In the genomic region with DNA sequence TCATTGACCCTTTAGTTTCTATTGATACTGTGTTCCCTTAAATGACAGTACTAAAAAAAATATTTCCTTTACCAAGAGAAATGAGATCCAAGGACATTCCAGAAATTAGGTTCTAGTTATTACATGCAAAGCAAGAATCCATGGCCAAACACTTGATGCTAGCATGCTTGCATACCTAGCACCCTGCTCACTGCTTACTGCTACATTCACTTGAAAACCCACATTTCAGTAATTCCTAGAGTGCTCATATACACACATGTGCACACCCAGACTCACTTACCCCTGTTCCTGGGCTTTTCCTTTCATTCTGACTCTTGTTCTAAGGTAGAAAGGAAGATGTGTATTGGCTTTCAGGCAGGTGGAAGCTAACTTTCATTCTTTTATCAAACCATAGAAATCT, we compare ENCODE assay signal across 28 cellular contexts.
"Had no signal": no experiment of that assay in that cellular context is flagged by ENCODE, and none has a peak within 500 bp of the region (broad histone marks: within the 10 kb centered on the region; RNA-seq: fewer than 3 reads in every experiment).

No MANE protein-coding gene starts in this region.

- FAIRE-seq: islet of Langerhans, kidney, pancreas had no signal

- H3K27ac ChIP-seq: left lung, lower lobe of right lung, pancreas, prostate gland, sigmoid colon, tibial nerve, upper lobe of left lung, vagina had no signal

- DNase-seq: hippocampal formation; immature natural killer cell; kidney; left colon; lower lobe of right lung; mammary epithelial cell; mesenchymal stem cell; naive thymus-derived CD8-positive, alpha-beta T cell; nucleus accumbens; pancreas; retina; right cardiac atrium; sigmoid colon; stimulated activated CD4-positive, alpha-beta T cell treated with anti-CD3 and anti-CD28 coated beads, Interleukin-1b, Interleukin-23, amount 100 ng/mL, for 48 hours; stimulated activated CD4-positive, alpha-beta T cell treated with anti-CD3 and anti-CD28 coated beads, Interleukin-2, amount 100 ng/mL, for 48 hours; stimulated activated CD4-positive, alpha-beta T cell treated with anti-CD3 and anti-CD28 coated beads, Interleukin-4, amount 100 ng/mL, for 4 hours; stimulated activated CD8-positive, alpha-beta memory T cell treated with anti-CD3 and anti-CD28 coated beads, Interleukin-4, amount 100 ng/mL, for 48 hours; stimulated activated naive CD4-positive, alpha-beta T cell treated with Interleukin-2 at 50 U/mL for 16 hours; stimulated activated naive CD8-positive, alpha-beta T cell treated with anti-CD3 and anti-CD28 coated beads, Interleukin-15, amount 100 ng/mL, for 72 hours; substantia nigra; upper lobe of left lung had no signal

- H3K4me3 ChIP-seq: left lung, lower lobe of right lung, pancreas, prostate gland, sigmoid colon, smooth muscle cell, tibial nerve, upper lobe of left lung, vagina had no signal

- H3K9me3 ChIP-seq: left lung, lower lobe of right lung, pancreas, prostate gland, sigmoid colon, tibial nerve, upper lobe of left lung, vagina had no signal

- H3K36me3 ChIP-seq: left lung, lower lobe of right lung, pancreas, prostate gland, sigmoid colon, tibial nerve, upper lobe of left lung, vagina had no signal

- H3K4me2 ChIP-seq: smooth muscle cell had no signal

- H3K4me1 ChIP-seq: left lung, lower lobe of right lung, pancreas, prostate gland, sigmoid colon, tibial nerve, upper lobe of left lung, vagina had no signal

- ATAC-seq: left colon; left lung; lower lobe of right lung; naive thymus-derived CD8-positive, alpha-beta T cell; pancreas; right cardiac atrium; stimulated activated memory B cell treated with anti-CD40 and anti-IgM and Interleukin-4, amounts not matched to agents 10 μg/mL and 1 μg/mL and 100 μg/mL, for 72 hours; stimulated activated naive CD8-positive, alpha-beta T cell treated with anti-CD3 and anti-CD28 coated beads, Interleukin-15, amount 100 ng/mL, for 72 hours had no signal

- H3K27me3 ChIP-seq: left lung, pancreas, sigmoid colon, tibial nerve, upper lobe of left lung, vagina had no signal
